Comparison of ENCODE assay signal across 9 cellular contexts in genomic region chr7:97786398-97786797, GRCh38. TPM values are rescaled to one million over a fixed set of nuclear protein-coding genes. Genes with fewer than 3 reads are reported as not detected.
"Had no signal": no experiment of that assay in that cellular context is flagged by ENCODE, and none has a peak within 500 bp of the region (broad histone marks: within the 10 kb centered on the region; RNA-seq: fewer than 3 reads in every experiment).

No MANE protein-coding gene starts in this region.

RNA-seq across cellular contexts. Expression of gene TAC1, which starts 54.5 kb away (rescaled TPM):
- total RNA-seq: activated naive CD4-positive, alpha-beta T cell treated with anti-CD3 and anti-CD28 coated beads for 36 hours; activated naive CD8-positive, alpha-beta T cell treated with anti-CD3 and anti-CD28 coated beads, Interleukin-2, amount 10 ng/mL, durations not matched to agents 7 days and 5 days; activated T-helper 17 cell treated with anti-CD3 and anti-CD28 coated beads, Interleukin-2, amount 50 U/mL, for 72 hours; ascending aorta; body of pancreas; bronchial epithelial cell; cardiac muscle cell; cardiac septum; chondrocyte had no signal
- polyA plus RNA-seq: cardiac muscle cell had no signal
